Comparison of ENCODE assay signal across 7 cellular contexts in genomic region chr5:158382473-158382872, GRCh38.
DNase-seq lines count a peak whose midpoint lies in the region; ATAC-seq and TF ChIP-seq lines count a peak whose summit lies in the region.

No MANE protein-coding gene starts in this region.

- no peak overlapping the region for H3K27ac Mint-ChIP-seq in GM23338
- no peak overlapping the region for H3K27ac Mint-ChIP-seq in stimulated activated naive B cell treated with anti-CD40 and anti-IgM and Interleukin-4, amounts not matched to agents 10 μg/mL and 1 μg/mL and 100 μg/mL, for 72 hours

- no peak overlapping the region for H3K4me2 ChIP-seq in GM23338

- H3K4me3 Mint-ChIP-seq in GM23338 = no peak overlapping the region
- no peak overlapping the region for H3K4me3 Mint-ChIP-seq in stimulated activated naive B cell treated with anti-CD40 and anti-IgM and Interleukin-4, amounts not matched to agents 10 μg/mL and 1 μg/mL and 100 μg/mL, for 72 hours

- H2AFZ ChIP-seq in GM23338 = no peak overlapping the region

- H3K27me3 ChIP-seq in GM23338 (ENCODE audit: insufficient read depth) (no peaks in the 10 kb centered on the region), adrenal gland (no peaks in the 10 kb centered on the region)

- H3K27ac ChIP-seq in GM23338 (ENCODE audit: low read depth) (no peak overlapping the region), adrenal gland (no peak overlapping the region)

- WGBS in adrenal gland, 4 donors = 18 to 21% (median 20%) methylated on average over 2 of the region's 2 CpGs

- TF ChIP-seq POLR2A in adrenal gland (IDR thresholded peaks at IDR 0.05) = no peak

- no peaks in the 10 kb centered on the region for H3K9me3 ChIP-seq in adrenal gland (replicated peaks in 1 of 3)

- no peak overlapping the region for H3K4me3 ChIP-seq in GM23338
- H3K4me3 ChIP-seq in adrenal gland = no peak overlapping the region

- H3K36me3 ChIP-seq in GM23338 (ENCODE audit: insufficient read depth) (no peaks in the 10 kb centered on the region), adrenal gland (replicated peaks in 1 of 2) (no peaks in the 10 kb centered on the region)

- TF ChIP-seq CTCF in GM23338 (conservative IDR thresholded peaks at IDR 0.05; ENCODE audit: low read depth in 2 of 2) = no peak
- no peak for TF ChIP-seq CTCF in adrenal gland (IDR thresholded peaks at IDR 0.05)

- intact Hi-C loops in adrenal gland (cut with DNase I) = no loop called here

- DNase-seq in GM23338 (ENCODE audit: low spot score) (peak; percentile 15), KBM-7 (peak; percentile 1), adrenal gland (peak; percentile 71 to 90 (median 85)), islet precursor cell (peak; percentile 95), NCI-H187 (lab: John Stamatoyannopoulos, UW) (no peak)
- DNase-seq in stimulated activated naive B cell treated with anti-CD40 and anti-IgM and Interleukin-4, amounts not matched to agents 10 μg/mL and 1 μg/mL and 100 μg/mL, for 72 hours = peak; percentile 30

- H3K4me1 ChIP-seq in GM23338 (ENCODE audit: insufficient read depth) (no peaks in the 10 kb centered on the region), adrenal gland (replicated peaks in 1 of 2) (peaks cover 0 to 16% of the 10 kb centered on the region in 2 donors)

- H3F3A ChIP-seq in GM23338 (replicated peaks; ENCODE audit: low read depth) = no peaks in the 10 kb centered on the region

- no peaks in the 10 kb centered on the region for H3K4me1 Mint-ChIP-seq in GM23338
- H3K4me1 Mint-ChIP-seq in stimulated activated naive B cell treated with anti-CD40 and anti-IgM and Interleukin-4, amounts not matched to agents 10 μg/mL and 1 μg/mL and 100 μg/mL, for 72 hours = peaks cover 0 to 5% of the 10 kb centered on the region in 2 donors

- peaks cover 3% of the 10 kb centered on the region; the same call in 1 of the 3 replicates for H3K9me3 Mint-ChIP-seq in GM23338
- peaks cover 11 to 18% of the 10 kb centered on the region in 2 donors for H3K9me3 Mint-ChIP-seq in stimulated activated naive B cell treated with anti-CD40 and anti-IgM and Interleukin-4, amounts not matched to agents 10 μg/mL and 1 μg/mL and 100 μg/mL, for 72 hours

- in situ Hi-C loops in KBM-7 (cut with MboI; ENCODE audit: low pct_unique_long_range_greater_than_20kb, low sequenced_read_pairs) = no loop called here

- no peaks in the 10 kb centered on the region for H3K36me3 Mint-ChIP-seq in GM23338 (ENCODE audit: low read depth)
- H3K36me3 Mint-ChIP-seq in stimulated activated naive B cell treated with anti-CD40 and anti-IgM and Interleukin-4, amounts not matched to agents 10 μg/mL and 1 μg/mL and 100 μg/mL, for 72 hours = peaks cover 8 to 10% of the 10 kb centered on the region in 2 donors

- no peaks in the 10 kb centered on the region for H3K9me2 ChIP-seq in GM23338 (ENCODE audit: insufficient read depth)

- H4K20me1 ChIP-seq in GM23338 (replicated peaks; ENCODE audit: insufficient read depth) = no peaks in the 10 kb centered on the region

- ATAC-seq in GM18502 (IDR thresholded peaks at IDR 0.05; ENCODE audit: poor library complexity, unreplicated experiment) = peak; percentile 97
- ATAC-seq in GM23338 = peak; percentile 44; the same call in 2 of the 3 replicates
- ATAC-seq in stimulated activated naive B cell treated with anti-CD40 and anti-IgM and Interleukin-4, amounts not matched to agents 10 μg/mL and 1 μg/mL and 100 μg/mL, for 72 hours (replicated peaks) = peak; percentile 98 to 99

- peaks cover 1% of the 10 kb centered on the region for H3K27me3 Mint-ChIP-seq in GM23338 (ENCODE audit: insufficient read depth, low read depth, poor library complexity)
- H3K27me3 Mint-ChIP-seq in stimulated activated naive B cell treated with anti-CD40 and anti-IgM and Interleukin-4, amounts not matched to agents 10 μg/mL and 1 μg/mL and 100 μg/mL, for 72 hours = no peaks in the 10 kb centered on the region

- H3K79me2 ChIP-seq in GM23338 (replicated peaks; ENCODE audit: insufficient read depth) = no peaks in the 10 kb centered on the region

TF ChIP-seq in GM23338, 12 proteins besides CTCF, POLR2A, EP300 and RAD21:
- TF ChIP-seq REST (IDR thresholded peaks at IDR 0.05; ENCODE audit: unreplicated experiment) (no peak), NANOG (IDR thresholded peaks at IDR 0.05; ENCODE audit: borderline replicate concordance) (no peak), ZNF114 (CRISPR knock-in tag; IDR thresholded peaks at IDR 0.05) (no peak)

Comparison
In these comparisons a context has a peak if more than half of its experiments do, and no peak if none do; other contexts are left out.
1. ATAC-seq: peak in every context shown above with its lines; median percentile 98 in stimulated activated naive B cell treated with anti-CD40 and anti-IgM and Interleukin-4, amounts not matched to agents 10 μg/mL and 1 μg/mL and 100 μg/mL, for 72 hours; 97 in GM18502; 44 in GM23338.
2. DNase-seq: peak in GM23338 (single experiment), KBM-7 (single experiment), adrenal gland (7 of 7), islet precursor cell (single experiment) and stimulated activated naive B cell treated with anti-CD40 and anti-IgM and Interleukin-4, amounts not matched to agents 10 μg/mL and 1 μg/mL and 100 μg/mL, for 72 hours (single experiment); none in NCI-H187 (0 of 2).